In genomic region chr15:31080618-31081017, GRCh38 we compare ENCODE assay signal across 9 cellular contexts. TPM values are rescaled to one million over a fixed set of nuclear protein-coding genes. Genes with fewer than 3 reads are reported as not detected.
DNase-seq lines count a peak whose midpoint lies in the region; ATAC-seq and TF ChIP-seq lines count a peak whose summit lies in the region.
"Had no signal": no experiment of that assay in that cellular context is flagged by ENCODE, and none has a peak within 500 bp of the region (broad histone marks: within the 10 kb centered on the region; RNA-seq: fewer than 3 reads in every experiment).

No MANE protein-coding gene starts in this region.

- TF ChIP-seq CTCF in A673 (conservative IDR thresholded peaks at IDR 0.05; ENCODE audit: low read depth, low read length) (no peak), hepatocyte (IDR thresholded peaks at IDR 0.05; ENCODE audit: poor library complexity) (no peak)

- H2AFZ ChIP-seq in hepatocyte, result no peak overlapping the region

- H3K27ac ChIP-seq in A673 (ENCODE audit: low read depth, low read length, poor library complexity, severe bottlenecking), result no peak overlapping the region
- H3K27ac ChIP-seq in hepatocyte, result no peak overlapping the region

- no TSS peak for BruUV-seq in A673 (replicated peaks; lab: Mats Ljungman, UMichigan)

- H4K20me1 ChIP-seq in hepatocyte (ENCODE audit: insufficient read depth, poor library complexity, severe bottlenecking), result no peaks in the 10 kb centered on the region

- no peaks in the 10 kb centered on the region for H3K27me3 ChIP-seq in A673 (replicated peaks; ENCODE audit: insufficient read depth, low read depth, low read length, poor library complexity)
- no peaks in the 10 kb centered on the region for H3K27me3 ChIP-seq in MG63
- H3K27me3 ChIP-seq in hepatocyte, result no peaks in the 10 kb centered on the region

- ATAC-seq in activated naive CD8-positive, alpha-beta T cell treated with anti-CD3 and anti-CD28 coated beads, Interleukin-2, amount 10 ng/mL, durations not matched to agents 7 days and 5 days (ENCODE audit: low read depth), result peak; percentile 33

- H3K4me3 Mint-ChIP-seq in activated naive CD8-positive, alpha-beta T cell treated with anti-CD3 and anti-CD28 coated beads, Interleukin-2, amount 10 ng/mL, durations not matched to agents 7 days and 5 days, result peak overlapping the region; percentile 77

- H3K9me3 ChIP-seq in A673 (ENCODE audit: low read depth, low read length, poor library complexity, severe bottlenecking) (no peaks in the 10 kb centered on the region), MG63 (no peaks in the 10 kb centered on the region), hepatocyte (ENCODE audit: low read depth) (no peaks in the 10 kb centered on the region)

- peaks cover 11% of the 10 kb centered on the region for H3K4me1 Mint-ChIP-seq in activated naive CD8-positive, alpha-beta T cell treated with anti-CD3 and anti-CD28 coated beads, Interleukin-2, amount 10 ng/mL, durations not matched to agents 7 days and 5 days

- peaks cover 37% of the 10 kb centered on the region for H3K27me3 Mint-ChIP-seq in activated naive CD8-positive, alpha-beta T cell treated with anti-CD3 and anti-CD28 coated beads, Interleukin-2, amount 10 ng/mL, durations not matched to agents 7 days and 5 days

- intact Hi-C loops in A673 (cut with micrococcal nuclease; ENCODE audit: unreplicated experiment), result no loop called here

- peak; percentile 58 for DNase-seq in A673 (ENCODE audit: low spot score)
- DNase-seq in MG63, result peak; percentile 58
- peak; percentile 55 for DNase-seq in activated naive CD8-positive, alpha-beta T cell treated with anti-CD3 and anti-CD28 coated beads, Interleukin-2, amount 10 ng/mL, durations not matched to agents 7 days and 5 days
- DNase-seq in hepatocyte (ENCODE audit: low spot score), result peak; percentile 79
- peak; percentile 46 for DNase-seq in stimulated activated CD4-positive, alpha-beta T cell treated with anti-CD3 and anti-CD28 coated beads, Interleukin-15, amount 100 ng/mL, for 24 hours
- no peak for DNase-seq in NCI-H510A (lab: John Stamatoyannopoulos, UW)
- DNase-seq in cortex of kidney (lab: John Stamatoyannopoulos, UW), result no peak
- no peak for DNase-seq in SKM-1 treated with dmso at 0.1 percent for 144 hours (lab: John Stamatoyannopoulos, UW; ENCODE audit: unreplicated experiment)

- no peaks in the 10 kb centered on the region for H3K9me2 ChIP-seq in hepatocyte (replicated peaks; ENCODE audit: insufficient read depth)

- CTCF ChIA-PET in A673 (lab: Charles Lee), result no interaction called here

- peak overlapping the region; percentile 71 for H3K4me2 ChIP-seq in hepatocyte

- H3K4me3 ChIP-seq in A673 (ENCODE audit: low read depth, low read length, poor library complexity, severe bottlenecking) (no peak overlapping the region), MG63 (no peak overlapping the region), hepatocyte (no peak overlapping the region)

- H3K36me3 Mint-ChIP-seq in activated naive CD8-positive, alpha-beta T cell treated with anti-CD3 and anti-CD28 coated beads, Interleukin-2, amount 10 ng/mL, durations not matched to agents 7 days and 5 days, result no peaks in the 10 kb centered on the region

- no peak overlapping the region for H3K27ac Mint-ChIP-seq in activated naive CD8-positive, alpha-beta T cell treated with anti-CD3 and anti-CD28 coated beads, Interleukin-2, amount 10 ng/mL, durations not matched to agents 7 days and 5 days

- WGBS in hepatocyte (ENCODE audit: low lambda C conversion rate, missing lambda C conversion rate), result 22% methylated on average over 13 of the region's 26 CpGs

- H3K4me1 ChIP-seq in A673 (ENCODE audit: insufficient read depth, low read length, poor library complexity, severe bottlenecking) (no peaks in the 10 kb centered on the region), hepatocyte (ENCODE audit: insufficient read depth) (peaks cover 3% of the 10 kb centered on the region)

- POLR2A ChIA-PET in A673 (lab: Charles Lee; ENCODE audit: low non-redundant PET), result no interaction called here
- POLR2A ChIA-PET in activated naive CD8-positive, alpha-beta T cell treated with anti-CD3 and anti-CD28 coated beads, Interleukin-2, amount 10 ng/mL, durations not matched to agents 7 days and 5 days (lab: Charles Lee), result no interaction called here

- H3K79me2 ChIP-seq in hepatocyte, result no peaks in the 10 kb centered on the region

- H3K36me3 ChIP-seq in A673 (ENCODE audit: insufficient read depth, low read length, poor library complexity, severe bottlenecking), result no peaks in the 10 kb centered on the region
- no peaks in the 10 kb centered on the region for H3K36me3 ChIP-seq in MG63
- H3K36me3 ChIP-seq in hepatocyte (replicated peaks; ENCODE audit: insufficient read depth, low read depth), result no peaks in the 10 kb centered on the region

- no peaks in the 10 kb centered on the region for H3K9me3 Mint-ChIP-seq in activated naive CD8-positive, alpha-beta T cell treated with anti-CD3 and anti-CD28 coated beads, Interleukin-2, amount 10 ng/mL, durations not matched to agents 7 days and 5 days

RNA-seq across cellular contexts. Expression of gene TRPM1, which starts 20.9 kb away (rescaled TPM):
- not detected in 2 replicates for total RNA-seq in A673 (2021)
- not detected in 2 replicates for total RNA-seq in MG63 (2014; rRNA removed; shearing (Covaris generic); ENCODE audit: low replicate concordance)
- total RNA-seq in activated naive CD8-positive, alpha-beta T cell treated with anti-CD3 and anti-CD28 coated beads, Interleukin-2, amount 10 ng/mL, durations not matched to agents 7 days and 5 days, result not detected
- not detected in 2 replicates for total RNA-seq in hepatocyte
- not detected in 2 replicates for polyA plus RNA-seq in hepatocyte
- total RNA-seq: T-helper 1 cell treated with Interleukin-12 subunit alpha and Interleukin-12 subunit beta and Interleukin-4 antibody, amounts not matched to agents 30 ng/mL and 1 ng/mL, for 36 hours had no signal

Comparison
In these comparisons a context has a peak if more than half of its experiments do, and no peak if none do; other contexts are left out.
1. DNase-seq: peak in A673 (single experiment), MG63 (single experiment), activated naive CD8-positive, alpha-beta T cell treated with anti-CD3 and anti-CD28 coated beads, Interleukin-2, amount 10 ng/mL, durations not matched to agents 7 days and 5 days (single experiment), hepatocyte (single experiment) and stimulated activated CD4-positive, alpha-beta T cell treated with anti-CD3 and anti-CD28 coated beads, Interleukin-15, amount 100 ng/mL, for 24 hours (single experiment); none in NCI-H510A (single experiment), cortex of kidney (single experiment) and SKM-1 treated with dmso at 0.1 percent for 144 hours (single experiment).